18 cellular contexts compared by ENCODE assay signal in the genomic region with DNA sequence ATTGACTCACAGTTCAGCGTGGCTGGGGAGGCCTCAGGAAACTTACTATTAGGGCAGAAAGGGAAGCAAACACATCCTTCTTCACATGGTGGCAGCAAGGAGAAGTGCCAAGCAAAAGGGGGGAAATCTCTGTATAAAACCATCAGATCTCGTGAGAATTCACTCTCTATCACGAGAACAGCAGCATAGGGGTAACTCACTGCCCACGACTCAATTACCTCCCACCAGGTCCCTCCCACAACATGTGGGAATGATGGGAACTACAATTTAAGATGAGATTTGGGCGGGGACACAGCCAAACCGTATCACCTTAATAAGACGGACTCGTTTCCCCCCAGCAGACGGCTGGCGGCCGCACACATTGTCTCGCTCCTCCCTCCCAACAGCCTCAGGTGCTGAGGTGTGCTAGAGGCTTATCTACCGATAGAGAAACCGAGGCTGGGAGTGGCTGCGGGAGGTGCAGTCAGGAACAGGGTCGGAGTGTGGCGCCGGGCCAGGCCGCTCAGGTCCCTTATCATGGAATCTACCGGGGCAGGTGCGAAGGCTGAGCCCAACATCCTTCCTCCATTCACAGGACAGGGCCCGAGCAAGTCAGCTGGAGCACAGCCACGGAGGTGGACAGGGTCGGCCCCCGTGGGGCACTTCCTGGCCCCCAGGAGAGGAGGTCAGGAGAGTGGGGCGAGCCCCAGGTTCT. TPM values are rescaled to one million over a fixed set of nuclear protein-coding genes. Genes with fewer than 3 reads are reported as not detected.
DNase-seq lines count a peak whose midpoint lies in the region; ATAC-seq, FAIRE-seq and TF ChIP-seq lines count a peak whose summit lies in the region.
"Had no signal": no experiment of that assay in that cellular context is flagged by ENCODE, and none has a peak within 500 bp of the region (broad histone marks: within the 10 kb centered on the region; RNA-seq: fewer than 3 reads in every experiment).

No MANE protein-coding gene starts in this region.

- H3K4me1 ChIP-seq in K562 (replicated peaks in 1 of 2; ENCODE audit: control insufficient read depth in 2 of 2, insufficient read depth in 2 of 2, low read length in 2 of 2) (peaks cover 0 to 37% of the 10 kb centered on the region in 2 experiments; a peak in 2 of 5 replicates), neural progenitor cell (peaks cover 4% of the 10 kb centered on the region), tibial artery (peaks cover 0 to 2% (median 0%) of the 10 kb centered on the region in 4 donors)

- peak overlapping the region; percentile 42 for H3K27ac Mint-ChIP-seq in neural progenitor cell
- H3K27ac Mint-ChIP-seq: GM23338 had no signal

- CTCF ChIA-PET in K562 (lab: Yijun Ruan, JAX; ENCODE audit: low intra/inter-chr PET ratio) = no interaction called here

- ATAC-seq in K562 (no peak), GM19324 (IDR thresholded peaks at IDR 0.05; ENCODE audit: low FRiP score, unreplicated experiment) (no peak)
- ATAC-seq: GM23338 had no signal

- H3K4me3 ChIP-seq in K562 (no peak overlapping the region), neural progenitor cell (no peak overlapping the region), tibial artery (no peak overlapping the region)
- H3K4me3 ChIP-seq: GM23338, PC-9 had no signal

- H3K27ac ChIP-seq in K562 (ENCODE audit: extremely low read depth, low read depth, low read length) (no peak overlapping the region), neural progenitor cell (no peak overlapping the region), tibial artery (no peak overlapping the region)
- H3K27ac ChIP-seq: PC-9 had no signal

- no TSS peak for BruUV-seq in K562 (replicated peaks; lab: Mats Ljungman, UMichigan)

- TF ChIP-seq CTCF in K562 (IDR thresholded peaks at IDR 0.05 in 2 of 3, conservative IDR thresholded peaks at IDR 0.05 in 1 of 3; ENCODE audit: insufficient read depth in 2 of 3, low read depth in 1 of 3, low read length in 3 of 3) = no peak
- no peak for TF ChIP-seq CTCF in neural progenitor cell (IDR thresholded peaks at IDR 0.05)
- TF ChIP-seq CTCF in tibial artery (IDR thresholded peaks at IDR 0.05) = no peak

- H3K36me3 ChIP-seq in K562 (ENCODE audit: control insufficient read depth, insufficient read depth, low read length) (peaks cover 11% of the 10 kb centered on the region; the same call in 1 of the 3 replicates), neural progenitor cell (no peaks in the 10 kb centered on the region), tibial artery (no peaks in the 10 kb centered on the region)

- no peaks in the 10 kb centered on the region for H3K9me3 ChIP-seq in K562 (replicated peaks; ENCODE audit: control insufficient read depth, insufficient read depth, low read depth, low read length)
- no peaks in the 10 kb centered on the region for H3K9me3 ChIP-seq in neural progenitor cell (ENCODE audit: low read depth)
- no peaks in the 10 kb centered on the region for H3K9me3 ChIP-seq in tibial artery

- POLR2A ChIA-PET in K562 (lab: Yijun Ruan, JAX) = interaction anchor here (0.6 to 2.4 kb wide), 4 partner anchors 13 to 83 kb away, joined by 3 to 8 read pairs (median 4); no protein-coding TSS in a partner anchor

- H3K27me3 Mint-ChIP-seq in neural progenitor cell (ENCODE audit: insufficient read depth, low read depth) = peaks cover 2% of the 10 kb centered on the region

- TF ChIP-seq POLR2A in K562 (conservative IDR thresholded peaks at IDR 0.05) = no peak

- H2AFZ ChIP-seq in K562 (ENCODE audit: low read depth, low read length) (no peak overlapping the region), neural progenitor cell (replicated peaks) (no peak overlapping the region)
- H2AFZ ChIP-seq: GM23338, PC-9 had no signal

- H3K9me3 Mint-ChIP-seq in neural progenitor cell = no peaks in the 10 kb centered on the region
- H3K9me3 Mint-ChIP-seq: GM23338 had no signal

- H3K36me3 Mint-ChIP-seq in neural progenitor cell = no peaks in the 10 kb centered on the region

- 13% methylated on average over 26 of the region's 26 CpGs for WGBS in K562 (ENCODE audit: insufficient coverage, low coverage, missing lambda C conversion rate)

- H3K9me1 ChIP-seq in K562 (ENCODE audit: control insufficient read depth, insufficient read depth, low read length) = no peaks in the 10 kb centered on the region

- no peaks in the 10 kb centered on the region for H3K79me2 ChIP-seq in K562 (ENCODE audit: control insufficient read depth, insufficient read depth, low read length)
- H3K79me2 ChIP-seq in neural progenitor cell (ENCODE audit: low read depth) = no peaks in the 10 kb centered on the region

- no peak for TF ChIP-seq RAD21 in K562 (CRISPR knock-in tag; conservative IDR thresholded peaks at IDR 0.05 in 1 of 2, IDR thresholded peaks at IDR 0.05 in 1 of 2)

- H3K4me1 Mint-ChIP-seq in neural progenitor cell = no peaks in the 10 kb centered on the region
- H3K4me1 Mint-ChIP-seq: GM23338 had no signal

- intact Hi-C loops in K562 (cut with micrococcal nuclease) (no loop called here), tibial artery (cut with DNase I; ENCODE audit: low total_unique reads) (no loop called here)

- no peak overlapping the region for H3K4me3 Mint-ChIP-seq in neural progenitor cell
- H3K4me3 Mint-ChIP-seq: GM23338 had no signal

- no peak for FAIRE-seq in K562 (lab: Jason Lieb, UNC)
- FAIRE-seq: A204.1, GM12892 had no signal

- H3K27me3 ChIP-seq in K562 (ENCODE audit: control insufficient read depth in 2 of 2, insufficient read depth in 2 of 2, low read length in 2 of 2) = peaks cover 26 to 47% of the 10 kb centered on the region in 2 experiments
- no peaks in the 10 kb centered on the region for H3K27me3 ChIP-seq in neural progenitor cell
- H3K27me3 ChIP-seq in tibial artery = peaks cover 0 to 56% of the 10 kb centered on the region in 2 donors

- peak; percentile 49 for DNase-seq in activated effector memory CD4-positive, alpha-beta T cell treated with anti-CD3 and anti-CD28 coated beads, Interleukin-2, amount 50 U/mL, for 16 hours
- no peak for DNase-seq in activated effector memory CD4-positive, alpha-beta T cell treated with Interleukin-2 at 50 U/mL for 16 hours
- DNase-seq in K562 (ENCODE audit: extremely low read depth in 1 of 4, low spot score in 3 of 4) = no peak
- DNase-seq in neural progenitor cell (ENCODE audit: low spot score) = no peak
- peak; percentile 11 to 53 for DNase-seq in tibial artery
- DNase-seq in DMS 273 (lab: John Stamatoyannopoulos, UW; ENCODE audit: unreplicated experiment) = no peak
- DNase-seq in anterior cingulate cortex (lab: John Stamatoyannopoulos, UW) = no peak
- DNase-seq: C1 segment of cervical spinal cord, DMS153, NCI-H1048, NCI-H2081 treated with DMSO at 0.1 percent for 48 hours, NCI-H510A treated with DMSO at 0.1 percent for 48 hours, PC-9 had no signal

- in situ Hi-C loops in K562 (cut with MboI) = no loop called here

- H3K4me2 ChIP-seq in K562 (ENCODE audit: insufficient read depth, low read length) (no peak overlapping the region), neural progenitor cell (no peak overlapping the region)
- H3K4me2 ChIP-seq: GM23338, PC-9 had no signal

- H3K9ac ChIP-seq in K562 (ENCODE audit: insufficient read depth in 1 of 2, low read depth in 2 of 2, low read length in 2 of 2) = no peak overlapping the region
- no peak overlapping the region for H3K9ac ChIP-seq in neural progenitor cell

- no peaks in the 10 kb centered on the region for H3F3A ChIP-seq in neural progenitor cell (ENCODE audit: low read depth)

- H4K20me1 ChIP-seq in K562 (replicated peaks; ENCODE audit: control insufficient read depth, insufficient read depth, low read length) (peaks cover 10% of the 10 kb centered on the region), neural progenitor cell (ENCODE audit: low read depth) (no peaks in the 10 kb centered on the region)

- TF ChIP-seq EP300 in K562 (IDR thresholded peaks at IDR 0.05; ENCODE audit: low read length) = no peak

RNA-seq across cellular contexts. Expression of a gene that starts 4.9 kb away (rescaled TPM):
- 1.4 TPM in 1 of 2 replicates, not detected in the other for total RNA-seq in K562 (2011; cell fraction: chromatin; rRNA removed; ENCODE audit: low replicate concordance)
- total RNA-seq in K562 (2011; cell fraction: nucleolus; rRNA removed) = 0.83 TPM in 1 of 2 replicates, not detected in the other
- total RNA-seq in K562 (2011; cell fraction: nucleoplasm; rRNA removed) = not detected in 2 replicates
- total RNA-seq in K562 (2014; rRNA removed) (0.24 TPM in 1 of 2 replicates, not detected in the other), K562 (2014; rRNA removed; fragmentation: Illumina TruSeq; extraction: Trizol) (not detected in 2 replicates), K562 (2015; rRNA removed; fragmentation: Illumina TruSeq; extraction: Trizol) (0.25 TPM in 1 of 2 replicates, not detected in the other), K562 (2021) (0.35 and 0.40 TPM in 2 replicates), neural progenitor cell (ENCODE audit: low replicate concordance) (not detected in 2 replicates)
- polyA plus RNA-seq in K562 (2011; rRNA removed) (0.43 and 0.58 TPM in 2 replicates), K562 (2014; fragmentation: Illumina TruSeq; extraction: Trizol) (0.40 TPM in 1 of 2 replicates, not detected in the other), K562 (2014; fragmentation: Nextera tagmentation; extraction: Ambion mirVana) (not detected), K562 (2014; rRNA removed) (0.33 and 0.49 TPM in 2 replicates)
- 0.40 and 0.46 TPM in 2 replicates for polyA plus RNA-seq in K562 (2011; cell fraction: cytosol; rRNA removed)
- 1.2 and 1.5 TPM in 2 replicates for polyA plus RNA-seq in K562 (2011; cell fraction: nucleus; rRNA removed)
- polyA plus RNA-seq in K562 (2012) = 0.87 and 2.6 TPM in 2 replicates
- 0.45 TPM in 1 of 2 replicates, not detected in the other for polyA minus RNA-seq in K562 (2011; rRNA and poly(A)+ RNA removed)
- not detected in 2 replicates for polyA minus RNA-seq in K562 (2011; cell fraction: cytosol; rRNA and poly(A)+ RNA removed)
- 0.56 and 0.67 TPM in 2 replicates for polyA minus RNA-seq in K562 (2011; cell fraction: nucleus; rRNA and poly(A)+ RNA removed)
- total RNA-seq: GM23338 had no signal
- polyA plus RNA-seq: GM23338 had no signal

RNA-seq across cellular contexts. Expression of a gene that starts 8.2 kb away (rescaled TPM):
- total RNA-seq in K562 (2011; cell fraction: chromatin; rRNA removed; ENCODE audit: low replicate concordance) = 205 and 513 TPM in 2 replicates
- total RNA-seq in K562 (2011; cell fraction: nucleolus; rRNA removed) = 438 and 448 TPM in 2 replicates
- total RNA-seq in K562 (2011; cell fraction: nucleoplasm; rRNA removed) = 292 and 307 TPM in 2 replicates
- total RNA-seq in K562 (2014; rRNA removed) (61.3 and 77.8 TPM in 2 replicates), K562 (2014; rRNA removed; fragmentation: Illumina TruSeq; extraction: Trizol) (41.5 and 43.6 TPM in 2 replicates), K562 (2015; rRNA removed; fragmentation: Illumina TruSeq; extraction: Trizol) (41.7 and 43.7 TPM in 2 replicates), K562 (2021) (113 and 121 TPM in 2 replicates), neural progenitor cell (ENCODE audit: low replicate concordance) (not detected in 2 replicates)
- polyA plus RNA-seq in K562 (2011; rRNA removed) (112 and 157 TPM in 2 replicates), K562 (2014; fragmentation: Illumina TruSeq; extraction: Trizol) (76.1 and 104 TPM in 2 replicates), K562 (2014; fragmentation: Nextera tagmentation; extraction: Ambion mirVana) (10 to 100 TPM; 12.1 to 21.0 TPM), K562 (2014; rRNA removed) (106 and 107 TPM in 2 replicates)
- polyA plus RNA-seq in K562 (2011; cell fraction: cytosol; rRNA removed) = 149 and 221 TPM in 2 replicates
- 780 and 951 TPM in 2 replicates for polyA plus RNA-seq in K562 (2011; cell fraction: nucleus; rRNA removed)
- polyA plus RNA-seq in K562 (2012) = 109 and 148 TPM in 2 replicates
- 23.0 and 37.7 TPM in 2 replicates for polyA minus RNA-seq in K562 (2011; rRNA and poly(A)+ RNA removed)
- polyA minus RNA-seq in K562 (2011; cell fraction: cytosol; rRNA and poly(A)+ RNA removed) = 26.8 and 31.8 TPM in 2 replicates
- polyA minus RNA-seq in K562 (2011; cell fraction: nucleus; rRNA and poly(A)+ RNA removed) = 53.4 and 78.8 TPM in 2 replicates

RNA-seq across cellular contexts. Expression of a gene that starts 26.9 kb away (rescaled TPM):
- not detected in 2 replicates for total RNA-seq in K562 (2011; cell fraction: chromatin; rRNA removed; ENCODE audit: low replicate concordance)
- not detected in 2 replicates for total RNA-seq in K562 (2011; cell fraction: nucleolus; rRNA removed)
- not detected in 2 replicates for total RNA-seq in K562 (2011; cell fraction: nucleoplasm; rRNA removed)
- total RNA-seq in K562 (2014; rRNA removed) (not detected in 2 replicates), K562 (2014; rRNA removed; fragmentation: Illumina TruSeq; extraction: Trizol) (not detected in 2 replicates), K562 (2015; rRNA removed; fragmentation: Illumina TruSeq; extraction: Trizol) (not detected in 2 replicates), K562 (2021) (not detected in 2 replicates), neural progenitor cell (ENCODE audit: low replicate concordance) (not detected in 2 replicates)
- polyA plus RNA-seq in K562 (2011; rRNA removed) (not detected in 2 replicates), K562 (2014; fragmentation: Illumina TruSeq; extraction: Trizol) (not detected in 2 replicates), K562 (2014; fragmentation: Nextera tagmentation; extraction: Ambion mirVana) (not detected), K562 (2014; rRNA removed) (not detected in 2 replicates)
- not detected in 2 replicates for polyA plus RNA-seq in K562 (2011; cell fraction: cytosol; rRNA removed)
- not detected in 2 replicates for polyA plus RNA-seq in K562 (2011; cell fraction: nucleus; rRNA removed)
- not detected in 2 replicates for polyA plus RNA-seq in K562 (2012)
- polyA minus RNA-seq in K562 (2011; rRNA and poly(A)+ RNA removed) = 0.18 TPM in 1 of 2 replicates, not detected in the other
- not detected in 2 replicates for polyA minus RNA-seq in K562 (2011; cell fraction: cytosol; rRNA and poly(A)+ RNA removed)
- polyA minus RNA-seq in K562 (2011; cell fraction: nucleus; rRNA and poly(A)+ RNA removed) = not detected in 2 replicates
- total RNA-seq: GM23338, MCF 10A, PC-9 had no signal
- polyA plus RNA-seq: GM23338 had no signal

RNA-seq across cellular contexts. Expression of a gene that starts 32.8 kb away (rescaled TPM):
- total RNA-seq in K562 (2011; cell fraction: chromatin; rRNA removed; ENCODE audit: low replicate concordance) = not detected in 2 replicates
- total RNA-seq in K562 (2011; cell fraction: nucleolus; rRNA removed) = not detected in 2 replicates
- not detected in 2 replicates for total RNA-seq in K562 (2011; cell fraction: nucleoplasm; rRNA removed)
- not detected in 2 replicates for total RNA-seq in K562 (2014; rRNA removed)
- total RNA-seq in K562 (2014; rRNA removed; fragmentation: Illumina TruSeq; extraction: Trizol) = not detected in 2 replicates
- not detected in 2 replicates for total RNA-seq in K562 (2015; rRNA removed; fragmentation: Illumina TruSeq; extraction: Trizol)
- total RNA-seq in K562 (2021) = not detected in 2 replicates
- 0.13 TPM in 1 of 2 replicates, not detected in the other for polyA plus RNA-seq in K562 (2011; rRNA removed)
- polyA plus RNA-seq in K562 (2011; cell fraction: cytosol; rRNA removed) = 0.07 TPM in 1 of 2 replicates, not detected in the other
- polyA plus RNA-seq in K562 (2011; cell fraction: nucleus; rRNA removed) = 0.29 and 0.97 TPM in 2 replicates
- 0.24 TPM in 1 of 2 replicates, not detected in the other for polyA plus RNA-seq in K562 (2012)
- not detected in 2 replicates for polyA plus RNA-seq in K562 (2014; fragmentation: Illumina TruSeq; extraction: Trizol)
- not detected for polyA plus RNA-seq in K562 (2014; fragmentation: Nextera tagmentation; extraction: Ambion mirVana)
- polyA plus RNA-seq in K562 (2014; rRNA removed) = 0.42 TPM in 1 of 2 replicates, not detected in the other
- not detected in 2 replicates for polyA minus RNA-seq in K562 (2011; rRNA and poly(A)+ RNA removed)
- not detected in 2 replicates for polyA minus RNA-seq in K562 (2011; cell fraction: cytosol; rRNA and poly(A)+ RNA removed)
- polyA minus RNA-seq in K562 (2011; cell fraction: nucleus; rRNA and poly(A)+ RNA removed) = not detected in 2 replicates
- not detected in 2 replicates for total RNA-seq in neural progenitor cell (ENCODE audit: low replicate concordance)
- total RNA-seq: MCF 10A had no signal

RNA-seq across cellular contexts. Expression of a gene that starts 37.8 kb away (rescaled TPM):
- not detected in 2 replicates for total RNA-seq in K562 (2011; cell fraction: chromatin; rRNA removed; ENCODE audit: low replicate concordance)
- not detected in 2 replicates for total RNA-seq in K562 (2011; cell fraction: nucleolus; rRNA removed)
- total RNA-seq in K562 (2011; cell fraction: nucleoplasm; rRNA removed) = not detected in 2 replicates
- total RNA-seq in K562 (2014; rRNA removed) (not detected in 2 replicates), K562 (2014; rRNA removed; fragmentation: Illumina TruSeq; extraction: Trizol) (not detected in 2 replicates), K562 (2015; rRNA removed; fragmentation: Illumina TruSeq; extraction: Trizol) (not detected in 2 replicates), K562 (2021) (not detected in 2 replicates), neural progenitor cell (ENCODE audit: low replicate concordance) (0.40 and 0.73 TPM in 2 replicates)
- polyA plus RNA-seq in K562 (2011; rRNA removed) (not detected in 2 replicates), K562 (2014; fragmentation: Illumina TruSeq; extraction: Trizol) (not detected in 2 replicates), K562 (2014; fragmentation: Nextera tagmentation; extraction: Ambion mirVana) (not detected), K562 (2014; rRNA removed) (not detected in 2 replicates)
- polyA plus RNA-seq in K562 (2011; cell fraction: cytosol; rRNA removed) = not detected in 2 replicates
- polyA plus RNA-seq in K562 (2011; cell fraction: nucleus; rRNA removed) = not detected in 2 replicates
- 0.06 TPM in 1 of 2 replicates, not detected in the other for polyA plus RNA-seq in K562 (2012)
- not detected in 2 replicates for polyA minus RNA-seq in K562 (2011; rRNA and poly(A)+ RNA removed)
- polyA minus RNA-seq in K562 (2011; cell fraction: cytosol; rRNA and poly(A)+ RNA removed) = not detected in 2 replicates
- not detected in 2 replicates for polyA minus RNA-seq in K562 (2011; cell fraction: nucleus; rRNA and poly(A)+ RNA removed)
- total RNA-seq: MCF 10A had no signal

Comparison
In these comparisons a context has a peak if more than half of its experiments do, and no peak if none do; other contexts are left out.
1. DNase-seq: peak in activated effector memory CD4-positive, alpha-beta T cell treated with anti-CD3 and anti-CD28 coated beads, Interleukin-2, amount 50 U/mL, for 16 hours (single experiment) and tibial artery (2 of 2); none in activated effector memory CD4-positive, alpha-beta T cell treated with Interleukin-2 at 50 U/mL for 16 hours (single experiment), K562 (0 of 4), neural progenitor cell (single experiment), DMS 273 (single experiment) and anterior cingulate cortex (0 of 58).
2. RNA of a gene that starts 8.2 kb away (total RNA-seq): 41.5 to 513 TPM in K562; not detected in neural progenitor cell; every median in the first group is over 10 times any median in the second.